9 cellular contexts compared by ENCODE assay signal in genomic region chr5:157570801-157571200, GRCh38. TPM values are rescaled to one million over a fixed set of nuclear protein-coding genes. Genes with fewer than 3 reads are reported as not detected.
DNase-seq lines count a peak whose midpoint lies in the region; ATAC-seq and TF ChIP-seq lines count a peak whose summit lies in the region.
"Had no signal": no experiment of that assay in that cellular context is flagged by ENCODE, and none has a peak within 500 bp of the region (broad histone marks: within the 10 kb centered on the region; RNA-seq: fewer than 3 reads in every experiment).

No MANE protein-coding gene starts in this region.

- CTCF ChIA-PET in activated CD4-positive, alpha-beta memory T cell treated with anti-CD3 and anti-CD28 coated beads, Interleukin-2, amount 10 ng/mL, durations not matched to agents 7 days and 5 days (lab: Charles Lee) = interaction anchor here (1.0 to 2.3 kb wide), 8 partner anchors 13 to 172 kb away, joined by 3 to 10 read pairs (median 6); partner anchors contain the start of gene LSM11

- no peaks in the 10 kb centered on the region for H3K9me3 ChIP-seq in neutrophil

- H3K27me3 ChIP-seq in neutrophil = no peaks in the 10 kb centered on the region

- peak; percentile 3 for ATAC-seq in GM18861 (IDR thresholded peaks at IDR 0.05; ENCODE audit: unreplicated experiment)

- DNase-seq in HFFc6 (no peak), NCI-H446 treated with DMSO at 0.1 percent for 48 hours (lab: John Stamatoyannopoulos, UW) (no peak), NCI-H446 (lab: John Stamatoyannopoulos, UW) (no peak), kidney tubule cell (ENCODE audit: low spot score) (no peak)
- DNase-seq in activated CD4-positive, alpha-beta memory T cell treated with anti-CD3 and anti-CD28 coated beads, Interleukin-2, amount 10 ng/mL, durations not matched to agents 7 days and 5 days = no peak
- no peak for DNase-seq in stimulated activated CD4-positive, alpha-beta T cell treated with anti-CD3 and anti-CD28 coated beads, Interleukin-4, amount 100 ng/mL, for 4 hours

- peak overlapping the region; percentile 86 for H3K27ac ChIP-seq in neutrophil
- H3K27ac ChIP-seq: KMS-11 had no signal

- peak overlapping the region; percentile 50 to 98 for H3K4me3 ChIP-seq in neutrophil (ENCODE audit: low read depth in 1 of 2, low read length in 1 of 2)

- no peak for TF ChIP-seq CTCF in HFFc6 (IDR thresholded peaks at IDR 0.05)
- no peak for TF ChIP-seq CTCF in neutrophil (IDR thresholded peaks at IDR 0.05)

- H3K27ac Mint-ChIP-seq in HFFc6 = peak overlapping the region; percentile 84
- H3K27ac Mint-ChIP-seq in activated CD4-positive, alpha-beta memory T cell treated with anti-CD3 and anti-CD28 coated beads, Interleukin-2, amount 10 ng/mL, durations not matched to agents 7 days and 5 days = peak overlapping the region; percentile 88

- no peaks in the 10 kb centered on the region for H3K27me3 Mint-ChIP-seq in HFFc6 (ENCODE audit: insufficient read depth)
- no peaks in the 10 kb centered on the region for H3K27me3 Mint-ChIP-seq in activated CD4-positive, alpha-beta memory T cell treated with anti-CD3 and anti-CD28 coated beads, Interleukin-2, amount 10 ng/mL, durations not matched to agents 7 days and 5 days

- H3K9me3 Mint-ChIP-seq in HFFc6 = no peaks in the 10 kb centered on the region
- H3K9me3 Mint-ChIP-seq in activated CD4-positive, alpha-beta memory T cell treated with anti-CD3 and anti-CD28 coated beads, Interleukin-2, amount 10 ng/mL, durations not matched to agents 7 days and 5 days = no peaks in the 10 kb centered on the region

- H3K36me3 ChIP-seq in neutrophil = peaks cover 15% of the 10 kb centered on the region

- POLR2A ChIA-PET in activated CD4-positive, alpha-beta memory T cell treated with anti-CD3 and anti-CD28 coated beads, Interleukin-2, amount 10 ng/mL, durations not matched to agents 7 days and 5 days (lab: Charles Lee) = interaction anchor here (0.9 to 11.0 kb wide), 13 partner anchors 9 to 98 kb away, joined by 3 to 193 read pairs (median 7); no protein-coding TSS in a partner anchor

- peak overlapping the region; percentile 80 for H3K4me3 Mint-ChIP-seq in HFFc6
- peak overlapping the region; percentile 92 for H3K4me3 Mint-ChIP-seq in activated CD4-positive, alpha-beta memory T cell treated with anti-CD3 and anti-CD28 coated beads, Interleukin-2, amount 10 ng/mL, durations not matched to agents 7 days and 5 days

- H3K4me1 ChIP-seq in neutrophil (ENCODE audit: control insufficient read depth in 1 of 2, insufficient read depth in 1 of 2, low read depth in 1 of 2, low read length in 1 of 2) = peaks cover 91 to 93% of the 10 kb centered on the region in 2 experiments

- H3K36me3 Mint-ChIP-seq in HFFc6 (ENCODE audit: low read depth) = peaks cover 48% of the 10 kb centered on the region
- H3K36me3 Mint-ChIP-seq in activated CD4-positive, alpha-beta memory T cell treated with anti-CD3 and anti-CD28 coated beads, Interleukin-2, amount 10 ng/mL, durations not matched to agents 7 days and 5 days (ENCODE audit: low read depth) = peaks cover 84% of the 10 kb centered on the region

- H3K4me1 Mint-ChIP-seq in HFFc6 (ENCODE audit: low read depth) = peaks cover 63% of the 10 kb centered on the region
- H3K4me1 Mint-ChIP-seq in activated CD4-positive, alpha-beta memory T cell treated with anti-CD3 and anti-CD28 coated beads, Interleukin-2, amount 10 ng/mL, durations not matched to agents 7 days and 5 days = peaks cover 62% of the 10 kb centered on the region

RNA-seq across cellular contexts. Expression of gene ADAM19, which starts 4.8 kb away (rescaled TPM):
- total RNA-seq in HFFc6 (2021; fragmentation: NEBNext Ultra II Directional; extraction: Animal tissue kit (Norgen Biotek cat#: 25700)) = 100 to 1,000 TPM in 2 of 6 experiments, 10 to 100 TPM in 4; 75.4 to 152 (median 83.2) TPM
- total RNA-seq in activated CD4-positive, alpha-beta memory T cell treated with anti-CD3 and anti-CD28 coated beads, Interleukin-2, amount 10 ng/mL, durations not matched to agents 7 days and 5 days = 100 to 1,000 TPM; 309 to 313 TPM
